Comparison of ENCODE assay signal across 8 cellular contexts in genomic region chr10:28628184-28628893, GRCh38. TPM values are rescaled to one million over a fixed set of nuclear protein-coding genes. Genes with fewer than 3 reads are reported as not detected.
A peak's percentile ranks its signal among the peaks of the same experiment; 100 is the strongest.
DNase-seq lines count a peak whose midpoint lies in the region; ATAC-seq and TF ChIP-seq lines count a peak whose summit lies in the region.

No MANE protein-coding gene starts in this region.

- no peaks in the 10 kb centered on the region for H3K4me1 ChIP-seq in Karpas-422 (ENCODE audit: low read length)
- H3K4me1 ChIP-seq in gastroesophageal sphincter = peaks cover 0 to 8% (median 0%) of the 10 kb centered on the region in 3 donors
- H3K4me1 ChIP-seq in osteoblast (ENCODE audit: insufficient read depth, low read length) = peaks cover 18% of the 10 kb centered on the region
- H3K4me1 ChIP-seq in thyroid gland = peaks cover 5 to 6% of the 10 kb centered on the region in 2 donors

- TF ChIP-seq CTCF in gastroesophageal sphincter (IDR thresholded peaks at IDR 0.05) (peak; percentile 69 to 87 (median 79)), osteoblast (IDR thresholded peaks at IDR 0.05; ENCODE audit: extremely low read depth, low read depth, low read length) (peak; percentile 97), thyroid gland (IDR thresholded peaks at IDR 0.05) (peak; percentile 55 to 85 (median 78))

- peaks cover 13% of the 10 kb centered on the region for H4K20me1 ChIP-seq in Karpas-422 (ENCODE audit: insufficient read depth, low read depth, low read length)
- no peaks in the 10 kb centered on the region for H4K20me1 ChIP-seq in osteoblast (ENCODE audit: insufficient read depth, low read length)

- H3K9me3 ChIP-seq in Karpas-422 (ENCODE audit: low read length) (no peaks in the 10 kb centered on the region), gastroesophageal sphincter (no peaks in the 10 kb centered on the region), osteoblast (ENCODE audit: low read depth, low read length) (no peaks in the 10 kb centered on the region), thyroid gland (no peaks in the 10 kb centered on the region)

- no peak for TF ChIP-seq POLR2A in gastroesophageal sphincter (IDR thresholded peaks at IDR 0.05)
- TF ChIP-seq POLR2A in thyroid gland (IDR thresholded peaks at IDR 0.05) = no peak

- H2AFZ ChIP-seq in Karpas-422 (ENCODE audit: low read length) (no peak overlapping the region), osteoblast (ENCODE audit: low read length) (no peak overlapping the region)

- no peak overlapping the region for H3K27ac ChIP-seq in Karpas-422 (ENCODE audit: low read length)
- H3K27ac ChIP-seq in gastroesophageal sphincter = no peak overlapping the region
- H3K27ac ChIP-seq in osteoblast (ENCODE audit: low read depth, low read length) = peak overlapping the region; percentile 3
- H3K27ac ChIP-seq in thyroid gland = no peak overlapping the region

- no peak overlapping the region for H3K9ac ChIP-seq in Karpas-422 (ENCODE audit: low read length)

- H3K79me2 ChIP-seq in Karpas-422 (ENCODE audit: low read length) (no peaks in the 10 kb centered on the region), osteoblast (ENCODE audit: insufficient read depth, low read length) (no peaks in the 10 kb centered on the region)

- H3K4me3 ChIP-seq in Karpas-422 (ENCODE audit: low read length) = no peak overlapping the region
- H3K4me3 ChIP-seq in gastroesophageal sphincter = no peak overlapping the region
- H3K4me3 ChIP-seq in osteoblast (ENCODE audit: insufficient read depth, low read length) = no peak overlapping the region
- H3K4me3 ChIP-seq in thyroid gland (replicated peaks in 1 of 3) = no peak overlapping the region

- ATAC-seq in GM21390 (IDR thresholded peaks at IDR 0.05; ENCODE audit: unreplicated experiment) (peak; percentile 61), gastroesophageal sphincter (peak; percentile 89)

- H3K36me3 ChIP-seq in Karpas-422 (ENCODE audit: insufficient read depth, low read length) (no peaks in the 10 kb centered on the region), gastroesophageal sphincter (peaks cover 0 to 3% of the 10 kb centered on the region in 2 donors), osteoblast (ENCODE audit: insufficient read depth, low read length) (no peaks in the 10 kb centered on the region), thyroid gland (no peaks in the 10 kb centered on the region)

- DNase-seq in COLO829 (ENCODE audit: low spot score) (peak; percentile 81), Karpas-422 (peak; percentile 84), SHP77 treated with DMSO at 0.1 percent for 48 hours (lab: John Stamatoyannopoulos, UW) (peak; percentile 21), osteoblast (ENCODE audit: insufficient read length, low spot score, missing footprints) (peak; percentile 85), thyroid gland (peak; percentile 83 to 90)
- peak; percentile 31 for DNase-seq in activated effector memory CD4-positive, alpha-beta T cell treated with Interleukin-2 at 50 U/mL for 16 hours

- no peaks in the 10 kb centered on the region for H3K27me3 ChIP-seq in Karpas-422 (ENCODE audit: low read length)
- H3K27me3 ChIP-seq in gastroesophageal sphincter = peaks cover 6% of the 10 kb centered on the region
- peaks cover 12% of the 10 kb centered on the region for H3K27me3 ChIP-seq in osteoblast (ENCODE audit: insufficient read depth, low read length)
- no peaks in the 10 kb centered on the region for H3K27me3 ChIP-seq in thyroid gland

- no peaks in the 10 kb centered on the region for H3K9me2 ChIP-seq in Karpas-422 (replicated peaks; ENCODE audit: insufficient read depth, low read length)

- no peak for TF ChIP-seq EP300 in gastroesophageal sphincter (IDR thresholded peaks at IDR 0.05)

- intact Hi-C loops in thyroid gland (cut with DNase I) = no loop called here

- H3K4me2 ChIP-seq in Karpas-422 (ENCODE audit: low read depth, low read length, poor library complexity, severe bottlenecking) (no peak overlapping the region), osteoblast (ENCODE audit: insufficient read depth, low read length) (peak overlapping the region; percentile 60)

- WGBS in gastroesophageal sphincter (ENCODE audit: low coverage in 1 of 2), 2 donors = 6 to 17% methylated on average over 6 to 9 of the region's 15 CpGs
- 17 to 19% methylated on average over 15 of the region's 15 CpGs for WGBS in thyroid gland, 2 donors

RNA-seq across cellular contexts. Expression of gene BAMBI, which starts 49.0 kb away (rescaled TPM):
- not detected in 2 replicates for total RNA-seq in Karpas-422 (2014; rRNA removed; shearing (Covaris generic); ENCODE audit: low replicate concordance)
- 1 to 10 TPM; 5.6 to 6.0 (median 5.8) TPM for total RNA-seq in gastroesophageal sphincter
- 13.6 and 14.8 TPM in 2 replicates for total RNA-seq in osteoblast
- under 1 TPM; 0.22 to 0.92 (median 0.53) TPM for total RNA-seq in thyroid gland

Comparison
In these comparisons a context has a peak if more than half of its experiments do, and no peak if none do; other contexts are left out.
1. DNase-seq: peak in every context shown above with its lines; median percentile 86 in thyroid gland; 85 in osteoblast; 84 in Karpas-422; 81 in COLO829; 31 in activated effector memory CD4-positive, alpha-beta T cell treated with Interleukin-2 at 50 U/mL for 16 hours; 21 in SHP77 treated with DMSO at 0.1 percent for 48 hours.